Comparison of ENCODE assay signal across 28 cellular contexts in the genomic region with DNA sequence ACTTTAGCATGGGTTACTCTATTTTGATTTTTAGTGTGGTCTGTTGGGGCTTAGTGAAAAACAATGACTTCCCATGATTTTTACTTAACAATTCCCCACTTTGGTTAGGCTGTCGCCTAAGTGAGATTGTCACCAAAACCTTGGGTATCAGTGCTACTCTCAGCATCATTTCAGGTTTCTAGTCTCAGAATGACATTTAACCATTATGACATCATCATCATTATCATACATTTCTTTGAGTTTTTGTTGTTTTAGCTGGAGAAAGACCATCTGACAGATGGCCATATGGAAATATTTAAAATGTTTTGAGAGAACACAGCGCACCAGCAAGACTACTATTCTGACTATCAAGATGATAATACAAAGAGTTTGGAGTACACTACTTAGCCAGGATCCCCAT.
"Had no signal": no experiment of that assay in that cellular context is flagged by ENCODE, and none has a peak within 500 bp of the region (broad histone marks: within the 10 kb centered on the region; RNA-seq: fewer than 3 reads in every experiment).

No MANE protein-coding gene starts in this region.

- H3K4me3 ChIP-seq: colonic mucosa, coronary artery, dorsolateral prefrontal cortex, esophagus muscularis mucosa, esophagus squamous epithelium, gastrocnemius medialis, gastroesophageal sphincter, heart left ventricle, heart right ventricle had no signal

- H3K27me3 ChIP-seq: colonic mucosa, dorsolateral prefrontal cortex, esophagus muscularis mucosa, esophagus squamous epithelium, foreskin keratinocyte, gastrocnemius medialis, gastroesophageal sphincter, heart left ventricle, heart right ventricle had no signal

- FAIRE-seq: colon, endometrium, endothelial cell of umbilical vein, frontal cortex had no signal

- H3K4me1 ChIP-seq: colonic mucosa, esophagus muscularis mucosa, esophagus squamous epithelium, foreskin keratinocyte, gastrocnemius medialis, gastroesophageal sphincter, heart left ventricle, heart right ventricle had no signal

- H3K36me3 ChIP-seq: colonic mucosa, esophagus muscularis mucosa, esophagus squamous epithelium, gastrocnemius medialis, gastroesophageal sphincter, heart left ventricle, heart right ventricle had no signal

- DNase-seq: colonic mucosa; cortex of kidney; dermis blood vessel endothelial cell; dorsolateral prefrontal cortex; effector CD4-positive, alpha-beta T cell; effector CD8-positive, alpha-beta T cell; effector memory CD4-positive, alpha-beta T cell; effector memory CD8-positive, alpha-beta T cell; endodermal cell; erythroblast; esophagus squamous epithelium; foreskin fibroblast; foreskin keratinocyte; foreskin melanocyte; gastrocnemius medialis; glutamatergic neuron; head of caudate nucleus; heart left ventricle; heart right ventricle had no signal

- H3K27ac ChIP-seq: colonic mucosa, coronary artery, dorsolateral prefrontal cortex, epithelial cell of prostate, esophagus muscularis mucosa, esophagus squamous epithelium, foreskin keratinocyte, gastrocnemius medialis, gastroesophageal sphincter, heart left ventricle, heart right ventricle had no signal

- H3K9me3 ChIP-seq: colonic mucosa, esophagus squamous epithelium, gastrocnemius medialis had no signal

- ATAC-seq: effector memory CD8-positive, alpha-beta T cell; esophagus mucosa; foreskin keratinocyte; gastrocnemius medialis; gastroesophageal sphincter; heart left ventricle; heart right ventricle had no signal
